Comparison of ENCODE assay signal across 1 cellular context in genomic region chr15:39942753-39943150, GRCh38.
TF ChIP-seq lines count a peak whose summit lies in the region.

No MANE protein-coding gene starts in this region.

TF ChIP-seq in WTC11, 78 proteins besides CTCF, POLR2A, EP300 and RAD21 (continued from another document):
- TF ChIP-seq, protein P1, sequence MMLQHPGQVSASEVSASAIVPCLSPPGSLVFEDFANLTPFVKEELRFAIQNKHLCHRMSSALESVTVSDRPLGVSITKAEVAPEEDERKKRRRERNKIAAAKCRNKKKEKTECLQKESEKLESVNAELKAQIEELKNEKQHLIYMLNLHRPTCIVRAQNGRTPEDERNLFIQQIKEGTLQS (CRISPR knock-in tag; conservative IDR thresholded peaks at IDR 0.05): no peak
- TF ChIP-seq ZNF396 (CRISPR knock-in tag; IDR thresholded peaks at IDR 0.05; ENCODE audit: borderline replicate concordance) (no peak), GTF2I (CRISPR knock-in tag; conservative IDR thresholded peaks at IDR 0.05) (no peak)
- TF ChIP-seq, protein P2, sequence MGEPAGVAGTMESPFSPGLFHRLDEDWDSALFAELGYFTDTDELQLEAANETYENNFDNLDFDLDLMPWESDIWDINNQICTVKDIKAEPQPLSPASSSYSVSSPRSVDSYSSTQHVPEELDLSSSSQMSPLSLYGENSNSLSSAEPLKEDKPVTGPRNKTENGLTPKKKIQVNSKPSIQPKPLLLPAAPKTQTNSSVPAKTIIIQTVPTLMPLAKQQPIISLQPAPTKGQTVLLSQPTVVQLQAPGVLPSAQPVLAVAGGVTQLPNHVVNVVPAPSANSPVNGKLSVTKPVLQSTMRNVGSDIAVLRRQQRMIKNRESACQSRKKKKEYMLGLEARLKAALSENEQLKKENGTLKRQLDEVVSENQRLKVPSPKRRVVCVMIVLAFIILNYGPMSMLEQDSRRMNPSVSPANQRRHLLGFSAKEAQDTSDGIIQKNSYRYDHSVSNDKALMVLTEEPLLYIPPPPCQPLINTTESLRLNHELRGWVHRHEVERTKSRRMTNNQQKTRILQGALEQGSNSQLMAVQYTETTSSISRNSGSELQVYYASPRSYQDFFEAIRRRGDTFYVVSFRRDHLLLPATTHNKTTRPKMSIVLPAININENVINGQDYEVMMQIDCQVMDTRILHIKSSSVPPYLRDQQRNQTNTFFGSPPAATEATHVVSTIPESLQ (CRISPR knock-in tag; IDR thresholded peaks at IDR 0.05): no peak
- TF ChIP-seq, protein P3, sequence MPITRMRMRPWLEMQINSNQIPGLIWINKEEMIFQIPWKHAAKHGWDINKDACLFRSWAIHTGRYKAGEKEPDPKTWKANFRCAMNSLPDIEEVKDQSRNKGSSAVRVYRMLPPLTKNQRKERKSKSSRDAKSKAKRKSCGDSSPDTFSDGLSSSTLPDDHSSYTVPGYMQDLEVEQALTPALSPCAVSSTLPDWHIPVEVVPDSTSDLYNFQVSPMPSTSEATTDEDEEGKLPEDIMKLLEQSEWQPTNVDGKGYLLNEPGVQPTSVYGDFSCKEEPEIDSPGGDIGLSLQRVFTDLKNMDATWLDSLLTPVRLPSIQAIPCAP (CRISPR knock-in tag; IDR thresholded peaks at IDR 0.05): no peak
